In the genomic region with DNA sequence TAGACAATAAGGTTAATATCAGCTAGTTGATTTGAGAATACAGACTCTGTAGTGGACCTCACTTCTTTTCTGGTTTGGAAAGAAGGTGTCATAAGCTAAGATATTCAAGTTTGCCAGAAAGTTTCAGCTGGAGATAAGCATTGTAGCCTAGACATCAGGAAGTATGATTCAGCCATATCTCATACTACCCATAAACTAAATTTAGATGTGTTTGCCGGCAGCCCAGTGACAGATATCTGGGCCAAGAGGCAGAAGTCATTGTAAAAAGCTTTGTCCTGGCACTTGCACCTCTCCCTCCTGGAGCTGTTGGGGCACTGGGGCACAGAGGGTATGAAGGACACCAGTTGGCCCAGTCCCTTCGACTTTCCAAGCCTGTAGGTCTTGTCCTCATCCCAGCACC, we compare ENCODE assay signal across 10 cellular contexts.
DNase-seq lines count a peak whose midpoint lies in the region; ATAC-seq, FAIRE-seq and TF ChIP-seq lines count a peak whose summit lies in the region.
"Had no signal": no experiment of that assay in that cellular context is flagged by ENCODE, and none has a peak within 500 bp of the region (broad histone marks: within the 10 kb centered on the region; RNA-seq: fewer than 3 reads in every experiment).

No MANE protein-coding gene starts in this region.

- no peaks in the 10 kb centered on the region for H3K9me1 ChIP-seq in endothelial cell of umbilical vein (replicated peaks; ENCODE audit: control insufficient read depth, extremely low read depth, insufficient read depth, low read length)

- H3K4me3 ChIP-seq in endothelial cell of umbilical vein (replicated peaks in 1 of 3; ENCODE audit: insufficient read depth in 1 of 3, low read depth in 1 of 3, low read length in 3 of 3), result no peak overlapping the region
- no peak overlapping the region for H3K4me3 ChIP-seq in osteoblast (ENCODE audit: insufficient read depth, low read length)

- H3K27me3 ChIP-seq in endothelial cell of umbilical vein (ENCODE audit: control insufficient read depth in 2 of 2, insufficient read depth in 2 of 2, low read length in 2 of 2) (no peaks in the 10 kb centered on the region), osteoblast (ENCODE audit: insufficient read depth, low read length) (no peaks in the 10 kb centered on the region)

- dilution Hi-C loops in endothelial cell of umbilical vein (cut with MboI; ENCODE audit: extremely low pct_ligation_motif_present, low sequenced_read_pairs), result no loop called here

- CTCF ChIA-PET in endothelial cell of umbilical vein (lab: Charles Lee), result interaction anchor here (0.7 to 2.0 kb wide), 18 partner anchors 8 to 129 kb away, joined by 3 to 21 read pairs (median 4); no protein-coding TSS in a partner anchor

- H3K4me2 ChIP-seq in endothelial cell of umbilical vein (ENCODE audit: insufficient read depth, low read length) (peak overlapping the region; percentile 76), osteoblast (ENCODE audit: insufficient read depth, low read length) (peak overlapping the region; percentile 39)

- H3K79me2 ChIP-seq in endothelial cell of umbilical vein (ENCODE audit: control insufficient read depth, insufficient read depth, low read length), result no peaks in the 10 kb centered on the region
- H3K79me2 ChIP-seq in osteoblast (ENCODE audit: insufficient read depth, low read length), result no peaks in the 10 kb centered on the region

- intact Hi-C loops in endothelial cell of umbilical vein (cut with micrococcal nuclease), result loop anchor here (1.0 to 5.0 kb wide), 7 partner anchors 10 to 207 kb away; partner anchors contain the start of gene EPHA4

- H3K36me3 ChIP-seq in endothelial cell of umbilical vein (ENCODE audit: control insufficient read depth in 2 of 2, extremely low read depth in 1 of 2, insufficient read depth in 2 of 2, low read length in 2 of 2), result peaks cover 3 to 7% of the 10 kb centered on the region in 2 experiments
- H3K36me3 ChIP-seq in osteoblast (ENCODE audit: insufficient read depth, low read length), result no peaks in the 10 kb centered on the region

- H3K9me3 ChIP-seq in endothelial cell of umbilical vein (replicated peaks; ENCODE audit: control insufficient read depth, insufficient read depth, low read length) (no peaks in the 10 kb centered on the region), osteoblast (ENCODE audit: low read depth, low read length) (no peaks in the 10 kb centered on the region)

- DNase-seq in HCEC 1CT (peak; percentile 75), NOMO-1 treated with dmso at 0.1 percent for 144 hours (lab: John Stamatoyannopoulos, UW; ENCODE audit: unreplicated experiment) (peak; percentile 33), endothelial cell of umbilical vein (ENCODE audit: low read depth, low spot score) (peak; percentile 92), osteoblast (ENCODE audit: insufficient read length, low spot score, missing footprints) (no peak), RPMI8226 (no peak)
- DNase-seq in activated CD8-positive, alpha-beta memory T cell treated with anti-CD3 and anti-CD28 coated beads, Interleukin-2, amount 50 U/mL, for 4 hours, result no peak
- DNase-seq: NCI-H1092 treated with DMSO at 0.1 percent for 48 hours, trophoblast cell had no signal

- peak; percentile 93 for FAIRE-seq in endothelial cell of umbilical vein (lab: Jason Lieb, UNC)

- H2AFZ ChIP-seq in endothelial cell of umbilical vein (ENCODE audit: low read depth, low read length) (no peak overlapping the region), osteoblast (ENCODE audit: low read length) (no peak overlapping the region)

- POLR2A ChIA-PET in endothelial cell of umbilical vein (lab: Charles Lee), result interaction anchor here (0.6 to 1.0 kb wide), 3 partner anchors 10 to 499 kb away, joined by 3 to 5 read pairs (median 4); no protein-coding TSS in a partner anchor

- ATAC-seq in HG03025 (IDR thresholded peaks at IDR 0.05; ENCODE audit: low FRiP score, unreplicated experiment) (no peak), GM19455 (IDR thresholded peaks at IDR 0.05; ENCODE audit: unreplicated experiment) (no peak)

- H3K9ac ChIP-seq in endothelial cell of umbilical vein (replicated peaks; ENCODE audit: extremely low read depth, insufficient read depth, low read length), result peak overlapping the region; percentile 64

- H3K27ac ChIP-seq in endothelial cell of umbilical vein (ENCODE audit: insufficient read depth, low read depth, low read length) (peak overlapping the region; percentile 95), osteoblast (ENCODE audit: low read depth, low read length) (peak overlapping the region; percentile 30)

- H3K4me1 ChIP-seq in endothelial cell of umbilical vein (ENCODE audit: control insufficient read depth, extremely low read depth, insufficient read depth, low read length), result peaks cover 31% of the 10 kb centered on the region
- H3K4me1 ChIP-seq in osteoblast (ENCODE audit: insufficient read depth, low read length), result peaks cover 8% of the 10 kb centered on the region

- TF ChIP-seq CTCF in endothelial cell of umbilical vein (IDR thresholded peaks at IDR 0.05; ENCODE audit: extremely low read depth in 1 of 2, insufficient read depth in 1 of 2, low read depth in 1 of 2, low read length in 2 of 2) (no peak), osteoblast (IDR thresholded peaks at IDR 0.05; ENCODE audit: extremely low read depth, low read depth, low read length) (no peak)

- TF ChIP-seq POLR2A in endothelial cell of umbilical vein (IDR thresholded peaks at IDR 0.05; ENCODE audit: low read depth, low read length), result no peak

- no TSS peak for BruUV-seq in endothelial cell of umbilical vein (replicated peaks; lab: Mats Ljungman, UMichigan)

- H4K20me1 ChIP-seq in endothelial cell of umbilical vein (replicated peaks; ENCODE audit: control insufficient read depth, extremely low read depth, insufficient read depth, low read length) (no peaks in the 10 kb centered on the region), osteoblast (ENCODE audit: insufficient read depth, low read length) (no peaks in the 10 kb centered on the region)

TF ChIP-seq in endothelial cell of umbilical vein, 7 proteins besides CTCF, POLR2A, EP300 and RAD21:
- peak; percentile 82 for TF ChIP-seq FOS (IDR thresholded peaks at IDR 0.05; ENCODE audit: borderline replicate concordance, insufficient read depth, low read length)
- TF ChIP-seq EZH2 (IDR thresholded peaks at IDR 0.05; ENCODE audit: borderline replicate concordance, low read depth, low read length, severe bottlenecking), result no peak
- TF ChIP-seq GATA2 (IDR thresholded peaks at IDR 0.05; ENCODE audit: insufficient read depth, insufficient read length, low read depth, low read length), result peak; percentile 92
- peak; percentile 73 for TF ChIP-seq POLR2AphosphoS5 (IDR thresholded peaks at IDR 0.05; ENCODE audit: insufficient read depth, low read depth, low read length)
- TF ChIP-seq MYC (IDR thresholded peaks at IDR 0.05; ENCODE audit: low read depth, low read length), result no peak
- no peak for TF ChIP-seq MAX (IDR thresholded peaks at IDR 0.05; ENCODE audit: insufficient read depth, insufficient read length)
- TF ChIP-seq JUN (IDR thresholded peaks at IDR 0.05; ENCODE audit: borderline replicate concordance, insufficient read depth, insufficient read length, low read depth), result peak; percentile 94

Comparison
In these comparisons a context has a peak if more than half of its experiments do, and no peak if none do; other contexts are left out.
1. DNase-seq: peak in HCEC 1CT (single experiment), NOMO-1 treated with dmso at 0.1 percent for 144 hours (single experiment) and endothelial cell of umbilical vein (single experiment); none in osteoblast (single experiment), activated CD8-positive, alpha-beta memory T cell treated with anti-CD3 and anti-CD28 coated beads, Interleukin-2, amount 50 U/mL, for 4 hours (single experiment) and RPMI8226 (single experiment).